8 cellular contexts compared by ENCODE assay signal in genomic region chr19:18021121-18021755, GRCh38. TPM values are rescaled to one million over a fixed set of nuclear protein-coding genes. Genes with fewer than 3 reads are reported as not detected.
A peak's percentile ranks its signal among the peaks of the same experiment; 100 is the strongest.
DNase-seq lines count a peak whose midpoint lies in the region; ATAC-seq and TF ChIP-seq lines count a peak whose summit lies in the region.

No MANE protein-coding gene starts in this region.

- H3K9ac ChIP-seq in colonic mucosa (ENCODE audit: low read depth in 2 of 2, low read length in 2 of 2) = peak overlapping the region; percentile 40 to 54

- H3K27ac ChIP-seq in HL-60 (replicated peaks) (peak overlapping the region; percentile 91), colonic mucosa (peak overlapping the region; percentile 43), substantia nigra (ENCODE audit: low read depth, low read length, poor library complexity, severe bottlenecking) (peak overlapping the region; percentile 99)

- H3K4me3 ChIP-seq in HL-60 (replicated peaks; ENCODE audit: insufficient read depth, low read length) = no peak overlapping the region
- no peak overlapping the region for H3K4me3 ChIP-seq in colonic mucosa

- H3K27me3 ChIP-seq in HL-60 (ENCODE audit: insufficient read depth, poor library complexity, severe bottlenecking) = no peaks in the 10 kb centered on the region
- no peaks in the 10 kb centered on the region for H3K27me3 ChIP-seq in colonic mucosa

- ATAC-seq in HG03025 (IDR thresholded peaks at IDR 0.05; ENCODE audit: low FRiP score, unreplicated experiment) (no peak), GM21360 (IDR thresholded peaks at IDR 0.05; ENCODE audit: unreplicated experiment) (no peak)

- no peaks in the 10 kb centered on the region for H3K9me3 ChIP-seq in colonic mucosa

- DNase-seq in HL-60 (ENCODE audit: low read depth in 1 of 2, low spot score in 1 of 2) (no peak), colonic mucosa (peak; percentile 87), midbrain (lab: John Stamatoyannopoulos, UW) (peak; percentile 82), substantia nigra (lab: John Stamatoyannopoulos, UW) (peak in 48 of 49 donors; percentile 41 to 90 (median 75)), dedifferentiated amniotic fluid mesenchymal stem cell (ENCODE audit: extremely low spot score) (no peak)
- DNase-seq in activated CD4-positive, CD25-positive, alpha-beta regulatory T cell treated with anti-CD3 and anti-CD28 coated beads, Interleukin-2, amount 50 U/mL, for 72 hours = peak; percentile 75

- H3K4me1 ChIP-seq in colonic mucosa = peaks cover 17% of the 10 kb centered on the region

- intact Hi-C loops in colonic mucosa (cut with DNase I) = no loop called here

- no peaks in the 10 kb centered on the region for H3K36me3 ChIP-seq in colonic mucosa

- no peak for TF ChIP-seq CTCF in HL-60 (IDR thresholded peaks at IDR 0.05; ENCODE audit: insufficient read depth, low read length)
- TF ChIP-seq CTCF in colonic mucosa (IDR thresholded peaks at IDR 0.05) = no peak

RNA-seq across cellular contexts. Expression of gene ARRDC2, which starts 13.3 kb away (rescaled TPM):
- total RNA-seq in colonic mucosa = 10 to 100 TPM; 15.8 to 16.4 TPM

RNA-seq across cellular contexts. Expression of gene KCNN1, which starts 54.3 kb away (rescaled TPM):
- not detected for total RNA-seq in colonic mucosa

Comparison
In these comparisons a context has a peak if more than half of its experiments do, and no peak if none do; other contexts are left out.
1. DNase-seq: peak in activated CD4-positive, CD25-positive, alpha-beta regulatory T cell treated with anti-CD3 and anti-CD28 coated beads, Interleukin-2, amount 50 U/mL, for 72 hours (single experiment), colonic mucosa (single experiment), midbrain (single experiment) and substantia nigra (48 of 49); none in HL-60 (0 of 2) and dedifferentiated amniotic fluid mesenchymal stem cell (single experiment).
2. H3K27ac ChIP-seq: peak in every context shown above with its lines; median percentile 99 in substantia nigra; 91 in HL-60; 43 in colonic mucosa.